ENCODE assay signal across 11 cellular contexts in the genomic region with DNA sequence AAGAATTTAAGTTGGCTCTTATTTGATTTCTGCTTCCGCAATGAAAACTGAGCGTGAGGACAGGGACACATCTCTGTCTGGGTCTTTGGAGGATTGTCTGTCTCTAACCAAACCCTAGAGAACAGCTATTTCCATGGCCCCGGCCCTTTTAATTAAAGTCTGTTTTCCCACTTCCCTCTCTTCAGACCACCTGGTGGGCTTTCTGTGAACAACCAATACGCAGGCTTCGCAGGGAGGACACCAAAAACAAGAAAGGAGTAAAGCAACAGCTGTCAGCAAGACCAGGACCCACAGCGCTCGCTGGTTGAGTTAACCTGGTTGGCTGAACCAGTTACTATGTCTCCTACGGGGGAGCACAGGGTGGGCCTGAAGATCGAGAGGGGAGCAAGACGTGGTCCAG.
DNase-seq lines count a peak whose midpoint lies in the region; ATAC-seq, FAIRE-seq and TF ChIP-seq lines count a peak whose summit lies in the region.
"Had no signal": no experiment of that assay in that cellular context is flagged by ENCODE, and none has a peak within 500 bp of the region (broad histone marks: within the 10 kb centered on the region; RNA-seq: fewer than 3 reads in every experiment).

No MANE protein-coding gene starts in this region.

- ATAC-seq in HCT116: no peak
- ATAC-seq in K562: peak; percentile 57; the same call in 2 of the 3 replicates
- ATAC-seq in GM21529 (IDR thresholded peaks at IDR 0.05; ENCODE audit: unreplicated experiment): no peak
- ATAC-seq in HG03139 (IDR thresholded peaks at IDR 0.05; ENCODE audit: unreplicated experiment): no peak

- no peak overlapping the region for H3K27ac ChIP-seq in HCT116 (ENCODE audit: low read depth, low read length)
- H3K27ac ChIP-seq in K562 (ENCODE audit: extremely low read depth, low read depth, low read length): no peak overlapping the region
- no peak overlapping the region for H3K27ac ChIP-seq in neural cell (ENCODE audit: low read length)
- H3K27ac ChIP-seq in suprapubic skin: no peak overlapping the region
- H3K27ac ChIP-seq: 22Rv1 had no signal

- POLR2A ChIA-PET in HCT116 (lab: Charles Lee): no interaction called here
- POLR2A ChIA-PET in K562 (lab: Yijun Ruan, JAX): interaction anchor here (1.0 kb wide), 1 partner anchor 9 kb away, joined by 3 read pairs; no protein-coding TSS in a partner anchor

- peak in 2 of 3 experiments; percentile 35 to 37; a peak in 3 of 6 replicates for TF ChIP-seq CTCF in HCT116 (IDR thresholded peaks at IDR 0.05 in 2 of 3, conservative IDR thresholded peaks at IDR 0.05 in 1 of 3; ENCODE audit: borderline replicate concordance in 1 of 3, insufficient read depth in 1 of 3, low read depth in 2 of 3, low read length in 2 of 3)
- peak; percentile 33 to 39 (median 34); a peak in 4 of 6 replicates for TF ChIP-seq CTCF in K562 (IDR thresholded peaks at IDR 0.05 in 2 of 3, conservative IDR thresholded peaks at IDR 0.05 in 1 of 3; ENCODE audit: insufficient read depth in 2 of 3, low read depth in 1 of 3, low read length in 3 of 3)
- TF ChIP-seq CTCF in neural cell (IDR thresholded peaks at IDR 0.05; ENCODE audit: poor library complexity, severe bottlenecking): peak; percentile 23
- no peak for TF ChIP-seq CTCF in suprapubic skin (IDR thresholded peaks at IDR 0.05)

- TF ChIP-seq POLR2A in HCT116 (IDR thresholded peaks at IDR 0.05; ENCODE audit: borderline replicate concordance, extremely low read depth, insufficient read depth, insufficient read length) (no peak), K562 (conservative IDR thresholded peaks at IDR 0.05) (no peak), suprapubic skin (IDR thresholded peaks at IDR 0.05) (no peak)

- no peaks in the 10 kb centered on the region for H3F3A ChIP-seq in neural cell (ENCODE audit: insufficient read depth, low read length, poor library complexity, severe bottlenecking)

- H3K9me3 ChIP-seq in HCT116 (ENCODE audit: control insufficient read depth in 1 of 2, insufficient read depth in 1 of 2, low read depth in 1 of 2, low read length in 2 of 2): no peaks in the 10 kb centered on the region
- H3K9me3 ChIP-seq in K562 (replicated peaks; ENCODE audit: control insufficient read depth, insufficient read depth, low read depth, low read length): no peaks in the 10 kb centered on the region
- no peaks in the 10 kb centered on the region for H3K9me3 ChIP-seq in neural cell (ENCODE audit: low read length)
- H3K9me3 ChIP-seq in suprapubic skin: no peaks in the 10 kb centered on the region

- TF ChIP-seq EP300 in K562 (IDR thresholded peaks at IDR 0.05; ENCODE audit: low read length) (no peak), neural cell (conservative IDR thresholded peaks at IDR 0.05; ENCODE audit: poor library complexity, severe bottlenecking) (no peak), suprapubic skin (IDR thresholded peaks at IDR 0.05) (no peak)

- DNase-seq in DMS 273 (lab: John Stamatoyannopoulos, UW; ENCODE audit: unreplicated experiment) (peak; percentile 7), DMS 273 treated with DMSO at 0.1 percent for 48 hours (lab: John Stamatoyannopoulos, UW) (no peak), HCT116 (ENCODE audit: low read depth, low spot score) (no peak), K562 (ENCODE audit: extremely low read depth in 1 of 4, low spot score in 3 of 4) (peak in 3 of 4 experiments; percentile 14 to 20 (median 20)), suprapubic skin (ENCODE audit: low spot score in 2 of 2) (no peak)
- DNase-seq: MV-4-11, OCI-M1 had no signal

- no peaks in the 10 kb centered on the region for H4K20me1 ChIP-seq in HCT116 (ENCODE audit: insufficient read depth)
- no peaks in the 10 kb centered on the region for H4K20me1 ChIP-seq in K562 (replicated peaks; ENCODE audit: control insufficient read depth, insufficient read depth, low read length)
- H4K20me1 ChIP-seq in neural cell (ENCODE audit: insufficient read depth): no peaks in the 10 kb centered on the region

- H3K9ac ChIP-seq in HCT116 (ENCODE audit: low read length) (no peak overlapping the region), K562 (ENCODE audit: insufficient read depth in 1 of 2, low read depth in 2 of 2, low read length in 2 of 2) (peak overlapping the region in 1 of 2 experiments; percentile 61; a peak in 2 of 4 replicates), neural cell (ENCODE audit: low read length) (no peak overlapping the region)

- no peaks in the 10 kb centered on the region for H3K27me3 ChIP-seq in HCT116 (ENCODE audit: insufficient read depth, low read length)
- peaks cover 12 to 21% of the 10 kb centered on the region in 2 experiments; a peak in 4 of 5 replicates for H3K27me3 ChIP-seq in K562 (ENCODE audit: control insufficient read depth in 2 of 2, insufficient read depth in 2 of 2, low read length in 2 of 2)
- no peaks in the 10 kb centered on the region for H3K27me3 ChIP-seq in neural cell (ENCODE audit: insufficient read depth, low read depth, low read length)
- no peaks in the 10 kb centered on the region for H3K27me3 ChIP-seq in suprapubic skin

- no peaks in the 10 kb centered on the region for H3K36me3 ChIP-seq in HCT116 (ENCODE audit: control insufficient read depth in 1 of 2, insufficient read depth in 2 of 2, low read length in 2 of 2)
- no peaks in the 10 kb centered on the region for H3K36me3 ChIP-seq in K562 (ENCODE audit: control insufficient read depth, insufficient read depth, low read length)
- H3K36me3 ChIP-seq in neural cell (ENCODE audit: insufficient read depth, low read length): no peaks in the 10 kb centered on the region
- H3K36me3 ChIP-seq in suprapubic skin: peaks cover 3% of the 10 kb centered on the region

- no peaks in the 10 kb centered on the region for H3K79me2 ChIP-seq in HCT116 (ENCODE audit: insufficient read depth, low read length)
- H3K79me2 ChIP-seq in K562 (ENCODE audit: control insufficient read depth, insufficient read depth, low read length): no peaks in the 10 kb centered on the region
- H3K79me2 ChIP-seq in neural cell (replicated peaks; ENCODE audit: insufficient read depth, low read length): peaks cover 27% of the 10 kb centered on the region

- H3K9me2 ChIP-seq in HCT116 (ENCODE audit: insufficient read depth): no peaks in the 10 kb centered on the region
- no peaks in the 10 kb centered on the region for H3K9me2 ChIP-seq in neural cell (ENCODE audit: insufficient read depth, low read length)

- RAD21 ChIA-PET in HCT116 (lab: Charles Lee; ENCODE audit: low non-redundant PET in 1 of 2, low total read pairs in 2 of 2, uncharacterized antibody in 2 of 2, unreplicated experiment in 2 of 2): no interaction called here

- in situ Hi-C loops in K562 (cut with MboI): no loop called here

- H3K4me3 ChIP-seq in HCT116 (replicated peaks in 1 of 2; ENCODE audit: low read depth in 1 of 2, low read length in 2 of 2): no peak overlapping the region
- 0 out of 2 replicates have a peak overlapping the region, but pooled peaks have one; percentile 16 for H3K4me3 ChIP-seq in K562
- no peak overlapping the region for H3K4me3 ChIP-seq in neural cell (ENCODE audit: low read length)
- H3K4me3 ChIP-seq in suprapubic skin: no peak overlapping the region

- BruUV-seq in HCT116 (replicated peaks; lab: Mats Ljungman, UMichigan) (no TSS peak), K562 (replicated peaks; lab: Mats Ljungman, UMichigan) (no TSS peak)

- CTCF ChIA-PET in HCT116 (lab: Charles Lee) (interaction anchor here (1.3 kb wide), 1 partner anchor 11 kb away, joined by 3 read pairs; no protein-coding TSS in a partner anchor), K562 (lab: Yijun Ruan, JAX; ENCODE audit: low intra/inter-chr PET ratio) (interaction anchor here (1.2 kb wide), 1 partner anchor 11 kb away, joined by 3 read pairs; no protein-coding TSS in a partner anchor)

- intact Hi-C loops in HCT116 (cut with micrococcal nuclease): no loop called here
- intact Hi-C loops in K562 (cut with micrococcal nuclease): no loop called here

- no peaks in the 10 kb centered on the region for H3K9me1 ChIP-seq in K562 (ENCODE audit: control insufficient read depth, insufficient read depth, low read length)

- no peak overlapping the region for H3K4me2 ChIP-seq in HCT116 (ENCODE audit: low read length)
- H3K4me2 ChIP-seq in K562 (ENCODE audit: insufficient read depth, low read length): peak overlapping the region; percentile 60; the same call in 1 of the 2 replicates
- no peak overlapping the region for H3K4me2 ChIP-seq in neural cell (ENCODE audit: low read length)

- H3K4me1 ChIP-seq in HCT116 (ENCODE audit: control insufficient read depth in 1 of 2, insufficient read depth in 2 of 2, low read length in 2 of 2): peaks cover 5 to 14% of the 10 kb centered on the region in 2 experiments; a peak in 3 of 4 replicates
- H3K4me1 ChIP-seq in K562 (replicated peaks in 1 of 2; ENCODE audit: control insufficient read depth in 2 of 2, insufficient read depth in 2 of 2, low read length in 2 of 2): peaks cover 0 to 7% of the 10 kb centered on the region in 2 experiments; a peak in 2 of 5 replicates
- H3K4me1 ChIP-seq in suprapubic skin: peaks cover 5% of the 10 kb centered on the region

- H2AFZ ChIP-seq in HCT116 (ENCODE audit: low read depth, low read length, poor library complexity, severe bottlenecking) (no peak overlapping the region), K562 (ENCODE audit: low read depth, low read length) (peak overlapping the region; percentile 61; the same call in 1 of the 2 replicates), neural cell (ENCODE audit: low read depth, low read length) (no peak overlapping the region)

- FAIRE-seq in K562 (lab: Jason Lieb, UNC): no peak

- WGBS in K562 (ENCODE audit: insufficient coverage, low coverage, missing lambda C conversion rate): 6% methylated on average over 8 of the region's 10 CpGs
- 93% methylated on average over 7 of the region's 10 CpGs for WGBS in suprapubic skin

- TF ChIP-seq RAD21 in HCT116 (IDR thresholded peaks at IDR 0.05; ENCODE audit: low read depth) (no peak), K562 (CRISPR knock-in tag; conservative IDR thresholded peaks at IDR 0.05 in 1 of 2, IDR thresholded peaks at IDR 0.05 in 1 of 2) (no peak), neural cell (conservative IDR thresholded peaks at IDR 0.05) (no peak)

TF ChIP-seq in HCT116, 20 proteins besides CTCF, POLR2A, EP300 and RAD21:
- TF ChIP-seq, protein P1, sequence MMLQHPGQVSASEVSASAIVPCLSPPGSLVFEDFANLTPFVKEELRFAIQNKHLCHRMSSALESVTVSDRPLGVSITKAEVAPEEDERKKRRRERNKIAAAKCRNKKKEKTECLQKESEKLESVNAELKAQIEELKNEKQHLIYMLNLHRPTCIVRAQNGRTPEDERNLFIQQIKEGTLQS (IDR thresholded peaks at IDR 0.05): no peak

TF ChIP-seq in neural cell, 6 proteins besides CTCF, POLR2A, EP300 and RAD21 (continues in another document):
- no peak for TF ChIP-seq EZH2 (IDR thresholded peaks at IDR 0.05; ENCODE audit: borderline replicate concordance, insufficient read depth, low read length, poor library complexity, severe bottlenecking)

Comparison
In these comparisons a context has a peak if more than half of its experiments do, and no peak if none do; other contexts are left out.
1. DNase-seq: peak in DMS 273 (single experiment) and K562 (3 of 4); none in DMS 273 treated with DMSO at 0.1 percent for 48 hours (single experiment), HCT116 (single experiment) and suprapubic skin (0 of 2).
2. CTCF ChIP-seq: peak in HCT116 (2 of 3), K562 (3 of 3) and neural cell (single experiment); none in suprapubic skin (0 of 2).